9 cellular contexts compared by ENCODE assay signal in genomic region chr3:155528579-155528978, GRCh38.
"Had no signal": no experiment of that assay in that cellular context is flagged by ENCODE, and none has a peak within 500 bp of the region (broad histone marks: within the 10 kb centered on the region; RNA-seq: fewer than 3 reads in every experiment).

No MANE protein-coding gene starts in this region.

- H3K4me2 ChIP-seq: GM23338 had no signal

- H2AFZ ChIP-seq: GM23248, GM23338 had no signal

- H3K27ac Mint-ChIP-seq: GM23338, H9, HFFc6 had no signal

- H3K4me3 ChIP-seq: GM23248, GM23338, HAP-1 had no signal

- H3K27ac ChIP-seq: GM23248 had no signal

- H3K4me3 Mint-ChIP-seq: GM23338, H9, HFFc6 had no signal

- H3K4me1 ChIP-seq: HAP-1 had no signal

- ATAC-seq: GM23338, HCT116 had no signal

- DNase-seq: GM23248, GOT3, H7, H9, HCEC 1CT, HFFc6 had no signal

- H3K36me3 ChIP-seq: HAP-1 had no signal
